16 cellular contexts compared by ENCODE assay signal in genomic region chr2:108570416-108570815, GRCh38. TPM values are rescaled to one million over a fixed set of nuclear protein-coding genes. Genes with fewer than 3 reads are reported as not detected.
DNase-seq lines count a peak whose midpoint lies in the region; ATAC-seq, FAIRE-seq and TF ChIP-seq lines count a peak whose summit lies in the region.
"Had no signal": no experiment of that assay in that cellular context is flagged by ENCODE, and none has a peak within 500 bp of the region (broad histone marks: within the 10 kb centered on the region; RNA-seq: fewer than 3 reads in every experiment).

No MANE protein-coding gene starts in this region.

- no peak for TF ChIP-seq CTCF in K562 (IDR thresholded peaks at IDR 0.05 in 2 of 3, conservative IDR thresholded peaks at IDR 0.05 in 1 of 3; ENCODE audit: insufficient read depth in 2 of 3, low read depth in 1 of 3, low read length in 3 of 3)
- no peak for TF ChIP-seq CTCF in nephron progenitor cell (IDR thresholded peaks at IDR 0.05)

- H3K4me3 Mint-ChIP-seq in nephron progenitor cell: no peak overlapping the region
- H3K4me3 Mint-ChIP-seq: activated CD4-positive, alpha-beta memory T cell treated with anti-CD3 and anti-CD28 coated beads, Interleukin-2, amount 10 ng/mL, durations not matched to agents 7 days and 5 days; neural progenitor cell had no signal

- no peak overlapping the region for H2AFZ ChIP-seq in K562 (ENCODE audit: low read depth, low read length)
- H2AFZ ChIP-seq: neural progenitor cell had no signal

- ATAC-seq in K562: peak; percentile 89
- ATAC-seq in sciatic nerve: no peak
- ATAC-seq: left colon had no signal

- TF ChIP-seq RAD21 in K562 (CRISPR knock-in tag; conservative IDR thresholded peaks at IDR 0.05 in 1 of 2, IDR thresholded peaks at IDR 0.05 in 1 of 2): no peak

- H3K4me3 ChIP-seq in K562: no peak overlapping the region
- H3K4me3 ChIP-seq: neural progenitor cell, uterus had no signal

- peaks cover 42% of the 10 kb centered on the region for H3K4me1 Mint-ChIP-seq in nephron progenitor cell

- no peak overlapping the region for H3K27ac ChIP-seq in K562 (ENCODE audit: extremely low read depth, low read depth, low read length)
- H3K27ac ChIP-seq: KMS-11, neural progenitor cell, uterus had no signal

- peaks cover 5 to 11% of the 10 kb centered on the region in 2 experiments; a peak in 3 of 5 replicates for H3K4me1 ChIP-seq in K562 (replicated peaks in 1 of 2; ENCODE audit: control insufficient read depth in 2 of 2, insufficient read depth in 2 of 2, low read length in 2 of 2)
- H3K4me1 ChIP-seq: uterus had no signal

- H3K27me3 Mint-ChIP-seq in nephron progenitor cell (ENCODE audit: low read depth, poor library complexity): no peaks in the 10 kb centered on the region
- H3K27me3 Mint-ChIP-seq: activated CD4-positive, alpha-beta memory T cell treated with anti-CD3 and anti-CD28 coated beads, Interleukin-2, amount 10 ng/mL, durations not matched to agents 7 days and 5 days had no signal

- intact Hi-C loops in K562 (cut with micrococcal nuclease): no loop called here
- intact Hi-C loops in sciatic nerve (cut with DNase I): no loop called here

- H3K36me3 ChIP-seq in K562 (ENCODE audit: control insufficient read depth, insufficient read depth, low read length): no peaks in the 10 kb centered on the region; the same call in 2 of the 3 replicates
- H3K36me3 ChIP-seq: neural progenitor cell, uterus had no signal

- peaks cover 79% of the 10 kb centered on the region for H3K79me2 ChIP-seq in K562 (ENCODE audit: control insufficient read depth, insufficient read depth, low read length)

- CTCF ChIA-PET in K562 (lab: Yijun Ruan, JAX; ENCODE audit: low intra/inter-chr PET ratio): no interaction called here

- no peaks in the 10 kb centered on the region for H3K9me3 ChIP-seq in K562 (replicated peaks; ENCODE audit: control insufficient read depth, insufficient read depth, low read depth, low read length)
- H3K9me3 ChIP-seq: uterus had no signal

- H3K9me3 Mint-ChIP-seq in nephron progenitor cell: peaks cover 6% of the 10 kb centered on the region
- H3K9me3 Mint-ChIP-seq: activated CD4-positive, alpha-beta memory T cell treated with anti-CD3 and anti-CD28 coated beads, Interleukin-2, amount 10 ng/mL, durations not matched to agents 7 days and 5 days had no signal

- WGBS in K562 (ENCODE audit: insufficient coverage, low coverage, missing lambda C conversion rate): 21% methylated on average over 7 of the region's 7 CpGs

- H3K9ac ChIP-seq in K562 (ENCODE audit: insufficient read depth in 1 of 2, low read depth in 2 of 2, low read length in 2 of 2): peak overlapping the region in 1 of 2 experiments; percentile 26; a peak in 1 of 4 replicates
- H3K9ac ChIP-seq: KMS-11, neural progenitor cell had no signal

- POLR2A ChIA-PET in K562 (lab: Yijun Ruan, JAX): interaction anchor here (0.7 to 1.5 kb wide), 4 partner anchors 10 to 37 kb away, joined by 3 to 5 read pairs (median 3); partner anchors contain the start of gene LIMS1

- no peak for TF ChIP-seq EP300 in K562 (IDR thresholded peaks at IDR 0.05; ENCODE audit: low read length)

- in situ Hi-C loops in K562 (cut with MboI): no loop called here

- no peaks in the 10 kb centered on the region; the same call in 1 of the 2 replicates for H4K20me1 ChIP-seq in K562 (replicated peaks; ENCODE audit: control insufficient read depth, insufficient read depth, low read length)

- no peak overlapping the region for H3K27ac Mint-ChIP-seq in nephron progenitor cell
- H3K27ac Mint-ChIP-seq: activated CD4-positive, alpha-beta memory T cell treated with anti-CD3 and anti-CD28 coated beads, Interleukin-2, amount 10 ng/mL, durations not matched to agents 7 days and 5 days; neural progenitor cell had no signal

- H3K9me1 ChIP-seq in K562 (ENCODE audit: control insufficient read depth, insufficient read depth, low read length): peaks cover 2% of the 10 kb centered on the region

- peak; percentile 74 for DNase-seq in A172 (ENCODE audit: low spot score)
- peak; percentile 57 for DNase-seq in HT1080 (ENCODE audit: low read depth)
- peak in 2 of 4 experiments; percentile 37 to 54 for DNase-seq in K562 (ENCODE audit: extremely low read depth in 1 of 4, low spot score in 3 of 4)
- peak; percentile 80 for DNase-seq in kidney tubule cell (ENCODE audit: low spot score)
- DNase-seq in nephron progenitor cell: no peak
- DNase-seq in NCI-H2107 (lab: John Stamatoyannopoulos, UW): no peak
- no peak for DNase-seq in foreskin melanocyte
- DNase-seq in sciatic nerve (ENCODE audit: low spot score): no peak
- DNase-seq: activated CD4-positive, alpha-beta memory T cell treated with anti-CD3 and anti-CD28 coated beads, Interleukin-2, amount 10 ng/mL, durations not matched to agents 7 days and 5 days; activated effector memory CD4-positive, alpha-beta T cell treated with anti-CD3 and anti-CD28 coated beads, Interleukin-2, amount 50 U/mL, for 16 hours; cerebellar nuclear complex; left colon; uterus had no signal

- H3K36me3 Mint-ChIP-seq in nephron progenitor cell (ENCODE audit: low read depth): peaks cover 20% of the 10 kb centered on the region

- peak overlapping the region; percentile 15; the same call in 1 of the 2 replicates for H3K4me2 ChIP-seq in K562 (ENCODE audit: insufficient read depth, low read length)
- H3K4me2 ChIP-seq: KMS-11, neural progenitor cell had no signal

- no peak for FAIRE-seq in K562 (lab: Jason Lieb, UNC)
- FAIRE-seq: frontal cortex had no signal

- no peak for TF ChIP-seq POLR2A in K562 (conservative IDR thresholded peaks at IDR 0.05)

- no TSS peak for BruUV-seq in K562 (replicated peaks; lab: Mats Ljungman, UMichigan)

- H3K27me3 ChIP-seq in K562 (ENCODE audit: control insufficient read depth in 2 of 2, insufficient read depth in 2 of 2, low read length in 2 of 2): no peaks in the 10 kb centered on the region
- H3K27me3 ChIP-seq: neural progenitor cell, uterus had no signal

TF ChIP-seq in K562, 482 proteins besides CTCF, POLR2A, EP300 and RAD21 (continues in another document):
- TF ChIP-seq POLR2G (IDR thresholded peaks at IDR 0.05; ENCODE audit: low read depth, low read length): no peak
- no peak for TF ChIP-seq MTA2 (IDR thresholded peaks at IDR 0.05; ENCODE audit: low read depth)
- no peak for TF ChIP-seq MED1 (CRISPR knock-in tag; IDR thresholded peaks at IDR 0.05; ENCODE audit: borderline replicate concordance)
- TF ChIP-seq DACH1 (IDR thresholded peaks at IDR 0.05; ENCODE audit: partially characterized antibody): no peak
- no peak for TF ChIP-seq CEBPB (tag; IDR thresholded peaks at IDR 0.05)
- TF ChIP-seq RCOR1 (IDR thresholded peaks at IDR 0.05; ENCODE audit: borderline replicate concordance in 1 of 2, low read depth in 2 of 2, low read length in 2 of 2): 0 out of 4 replicates have a peak, but pooled peaks of 1 of the 2 experiments have one; percentile 17
- no peak for TF ChIP-seq CAMTA2 (CRISPR knock-in tag; conservative IDR thresholded peaks at IDR 0.05)
- TF ChIP-seq RUNX1 (IDR thresholded peaks at IDR 0.05; ENCODE audit: low read depth): no peak
- 0 out of 2 replicates have a peak, but pooled peaks have one; percentile 11 for TF ChIP-seq SMARCA4 (IDR thresholded peaks at IDR 0.05)
- TF ChIP-seq CTBP1 (IDR thresholded peaks at IDR 0.05; ENCODE audit: borderline replicate concordance): peak; percentile 19; the same call in 1 of the 2 replicates
- TF ChIP-seq STAT5B (CRISPR knock-in tag; IDR thresholded peaks at IDR 0.05): no peak
- no peak for TF ChIP-seq TCF7L2 (IDR thresholded peaks at IDR 0.05; ENCODE audit: low read depth, low read length)
- TF ChIP-seq POLR2AphosphoS5 (IDR thresholded peaks at IDR 0.05; ENCODE audit: control insufficient read depth, insufficient read depth, low read depth, low read length): no peak
- no peak for TF ChIP-seq DPF2 (IDR thresholded peaks at IDR 0.05)
- TF ChIP-seq, protein P1, sequence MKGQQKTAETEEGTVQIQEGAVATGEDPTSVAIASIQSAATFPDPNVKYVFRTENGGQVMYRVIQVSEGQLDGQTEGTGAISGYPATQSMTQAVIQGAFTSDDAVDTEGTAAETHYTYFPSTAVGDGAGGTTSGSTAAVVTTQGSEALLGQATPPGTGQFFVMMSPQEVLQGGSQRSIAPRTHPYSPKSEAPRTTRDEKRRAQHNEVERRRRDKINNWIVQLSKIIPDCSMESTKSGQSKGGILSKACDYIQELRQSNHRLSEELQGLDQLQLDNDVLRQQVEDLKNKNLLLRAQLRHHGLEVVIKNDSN (CRISPR knock-in tag; IDR thresholded peaks at IDR 0.05): no peak
- TF ChIP-seq ARNT (IDR thresholded peaks at IDR 0.05): peak in 1 of 2 experiments; percentile 66; a peak in 2 of 4 replicates

RNA-seq across cellular contexts. Expression of gene LIMS1, which starts 36.1 kb away (rescaled TPM):
- total RNA-seq in A172 (2014; rRNA removed; shearing (Covaris generic)): 53.8 and 91.9 TPM in 2 replicates
- 92.3 and 132 TPM in 2 replicates for total RNA-seq in HT1080 (2014; rRNA removed; shearing (Covaris generic))
- 69.5 and 98.7 TPM in 2 replicates for polyA plus RNA-seq in HT1080 (2015; cell fraction: cytosol; rRNA removed)
- 36.1 and 49.5 TPM in 2 replicates for polyA plus RNA-seq in HT1080 (2015; cell fraction: nucleus; rRNA removed)
- 55.2 and 62.7 TPM in 2 replicates for total RNA-seq in K562 (2011; cell fraction: chromatin; rRNA removed; ENCODE audit: low replicate concordance)
- 33.2 and 44.6 TPM in 2 replicates for total RNA-seq in K562 (2011; cell fraction: nucleolus; rRNA removed)
- total RNA-seq in K562 (2011; cell fraction: nucleoplasm; rRNA removed): 63.0 and 105 TPM in 2 replicates
- total RNA-seq in K562 (2014; rRNA removed) (104 and 112 TPM in 2 replicates), K562 (2014; rRNA removed; fragmentation: Illumina TruSeq; extraction: Trizol) (77.7 and 84.8 TPM in 2 replicates), K562 (2015; rRNA removed; fragmentation: Illumina TruSeq; extraction: Trizol) (53.2 and 57.7 TPM in 2 replicates), K562 (2021) (86.8 and 101 TPM in 2 replicates), sciatic nerve (50.2 TPM)
- polyA plus RNA-seq in K562 (2011; rRNA removed) (94.6 and 134 TPM in 2 replicates), K562 (2014; fragmentation: Illumina TruSeq; extraction: Trizol) (87.3 and 98.5 TPM in 2 replicates), K562 (2014; fragmentation: Nextera tagmentation; extraction: Ambion mirVana) (10 to 100 TPM; 52.8 to 81.0 TPM), K562 (2014; rRNA removed) (59.6 and 66.6 TPM in 2 replicates)
- 104 and 114 TPM in 2 replicates for polyA plus RNA-seq in K562 (2011; cell fraction: cytosol; rRNA removed)
- polyA plus RNA-seq in K562 (2011; cell fraction: nucleus; rRNA removed): 21.4 and 26.6 TPM in 2 replicates
- 76.8 and 98.5 TPM in 2 replicates for polyA plus RNA-seq in K562 (2012)
- polyA minus RNA-seq in K562 (2011; rRNA and poly(A)+ RNA removed): 181 and 244 TPM in 2 replicates
- polyA minus RNA-seq in K562 (2011; cell fraction: cytosol; rRNA and poly(A)+ RNA removed): 71.3 and 74.7 TPM in 2 replicates
- 20.7 and 31.4 TPM in 2 replicates for polyA minus RNA-seq in K562 (2011; cell fraction: nucleus; rRNA and poly(A)+ RNA removed)

Comparison
In these comparisons a context has a peak if more than half of its experiments do, and no peak if none do; other contexts are left out.
1. DNase-seq: peak in A172 (single experiment), HT1080 (single experiment) and kidney tubule cell (single experiment); none in nephron progenitor cell (single experiment), NCI-H2107 (single experiment), foreskin melanocyte (single experiment) and sciatic nerve (single experiment).